ENCODE assay signal across 8 cellular contexts in the genomic region with DNA sequence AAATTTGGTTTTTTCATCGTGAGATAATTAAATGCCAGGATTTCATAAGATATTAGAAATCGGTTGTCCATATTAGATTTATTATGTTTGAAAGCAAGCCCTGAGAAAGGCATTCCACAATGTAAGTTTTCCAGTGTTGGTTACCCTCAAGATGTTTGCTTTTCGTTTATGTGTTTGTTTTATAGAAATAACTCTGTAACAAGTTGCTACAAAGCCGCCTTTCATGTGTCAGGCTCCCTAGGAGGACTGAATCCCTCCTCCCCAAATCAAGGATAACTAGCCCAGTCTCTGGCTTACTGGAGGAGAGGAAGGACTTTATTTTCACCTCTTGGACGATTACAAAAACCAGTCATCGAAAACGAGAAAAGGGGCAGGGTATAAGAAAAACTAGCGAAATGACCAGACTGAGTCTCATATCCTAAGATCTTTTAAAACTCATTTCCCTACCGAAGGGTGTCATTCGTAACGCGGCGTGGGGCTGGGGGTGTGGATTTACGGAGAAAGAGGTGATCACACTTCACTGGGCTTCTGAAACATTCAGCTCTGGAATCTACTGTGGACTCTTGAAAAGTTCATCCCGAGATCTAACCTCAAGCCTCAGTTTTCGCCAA. TPM values are rescaled to one million over a fixed set of nuclear protein-coding genes. Genes with fewer than 3 reads are reported as not detected.
DNase-seq lines count a peak whose midpoint lies in the region; ATAC-seq and FAIRE-seq lines count a peak whose summit lies in the region.

No MANE protein-coding gene starts in this region.

- H3K4me1 Mint-ChIP-seq in activated CD4-positive, alpha-beta memory T cell treated with anti-CD3 and anti-CD28 coated beads, Interleukin-2, amount 10 ng/mL, durations not matched to agents 7 days and 5 days = peaks cover 49% of the 10 kb centered on the region

- no peaks in the 10 kb centered on the region for H3K9me3 Mint-ChIP-seq in activated CD4-positive, alpha-beta memory T cell treated with anti-CD3 and anti-CD28 coated beads, Interleukin-2, amount 10 ng/mL, durations not matched to agents 7 days and 5 days

- H3K27me3 ChIP-seq in right cardiac atrium (ENCODE audit: control insufficient read depth, insufficient read depth) (no peaks in the 10 kb centered on the region), small intestine (ENCODE audit: control insufficient read depth in 2 of 2, insufficient read depth in 2 of 2, low read length in 2 of 2) (no peaks in the 10 kb centered on the region)

- ATAC-seq in activated CD4-positive, CD25-positive, alpha-beta regulatory T cell treated with anti-CD3 and anti-CD28 coated beads, Interleukin-2, amount 50 U/mL, for 24 hours = peak; percentile 25 to 27
- ATAC-seq in HG02938 (IDR thresholded peaks at IDR 0.05; ENCODE audit: unreplicated experiment) = peak; percentile 18
- no peak for ATAC-seq in right cardiac atrium

- peak overlapping the region; percentile 88 for H3K4me3 ChIP-seq in right cardiac atrium (ENCODE audit: low read length)
- H3K4me3 ChIP-seq in small intestine (ENCODE audit: low read depth in 1 of 2, low read length in 2 of 2) = peak overlapping the region; percentile 96

- peaks cover 12% of the 10 kb centered on the region for H3K36me3 Mint-ChIP-seq in activated CD4-positive, alpha-beta memory T cell treated with anti-CD3 and anti-CD28 coated beads, Interleukin-2, amount 10 ng/mL, durations not matched to agents 7 days and 5 days (ENCODE audit: low read depth)

- peak overlapping the region; percentile 89 for H3K27ac Mint-ChIP-seq in activated CD4-positive, alpha-beta memory T cell treated with anti-CD3 and anti-CD28 coated beads, Interleukin-2, amount 10 ng/mL, durations not matched to agents 7 days and 5 days

- H3K4me1 ChIP-seq in right cardiac atrium (ENCODE audit: control insufficient read depth, insufficient read depth, low read length) (no peaks in the 10 kb centered on the region), small intestine (ENCODE audit: control insufficient read depth in 2 of 2, insufficient read depth in 1 of 2, low read depth in 1 of 2, low read length in 1 of 2) (no peaks in the 10 kb centered on the region)

- FAIRE-seq in small intestine (lab: Jason Lieb, UNC) = no peak

- no peaks in the 10 kb centered on the region for H3K9me3 ChIP-seq in right cardiac atrium (ENCODE audit: control insufficient read depth, low read length)
- no peaks in the 10 kb centered on the region for H3K9me3 ChIP-seq in small intestine (ENCODE audit: control insufficient read depth, low read depth)

- DNase-seq in activated CD4-positive, CD25-positive, alpha-beta regulatory T cell (lab: John Stamatoyannopoulos, UW) = no peak
- no peak for DNase-seq in activated CD4-positive, alpha-beta memory T cell treated with anti-CD3 and anti-CD28 coated beads, Interleukin-2, amount 10 ng/mL, durations not matched to agents 7 days and 5 days
- no peak for DNase-seq in right cardiac atrium
- DNase-seq in small intestine = no peak
- no peak for DNase-seq in SIG-M5 (lab: John Stamatoyannopoulos, UW)
- DNase-seq in NCI-H187 treated with DMSO at 0.1 percent for 48 hours (lab: John Stamatoyannopoulos, UW) = no peak

- CTCF ChIA-PET in activated CD4-positive, alpha-beta memory T cell treated with anti-CD3 and anti-CD28 coated beads, Interleukin-2, amount 10 ng/mL, durations not matched to agents 7 days and 5 days (lab: Charles Lee) = interaction anchor here (2.3 kb wide), 1 partner anchor 24 kb away, joined by 6 read pairs; no protein-coding TSS in a partner anchor

- POLR2A ChIA-PET in activated CD4-positive, alpha-beta memory T cell treated with anti-CD3 and anti-CD28 coated beads, Interleukin-2, amount 10 ng/mL, durations not matched to agents 7 days and 5 days (lab: Charles Lee) = interaction anchor here (1.1 to 3.0 kb wide), 8 partner anchors 15 to 522 kb away, joined by 3 to 30 read pairs (median 7); a partner anchor contains a TSS

- 2% methylated on average over 16 of the region's 16 CpGs for WGBS in right cardiac atrium
- WGBS in small intestine, 3 donors = 1% methylated on average over 16 of the region's 16 CpGs

- no peaks in the 10 kb centered on the region for H3K27me3 Mint-ChIP-seq in activated CD4-positive, alpha-beta memory T cell treated with anti-CD3 and anti-CD28 coated beads, Interleukin-2, amount 10 ng/mL, durations not matched to agents 7 days and 5 days

- peak overlapping the region; percentile 96 for H3K4me3 Mint-ChIP-seq in activated CD4-positive, alpha-beta memory T cell treated with anti-CD3 and anti-CD28 coated beads, Interleukin-2, amount 10 ng/mL, durations not matched to agents 7 days and 5 days

- H3K27ac ChIP-seq in right cardiac atrium (ENCODE audit: low read length) = peak overlapping the region; percentile 25
- peak overlapping the region; percentile 95 to 98 for H3K27ac ChIP-seq in small intestine (ENCODE audit: low read depth in 1 of 2, low read length in 1 of 2)

- peaks cover 0 to 4% of the 10 kb centered on the region in 2 donors for H3K36me3 ChIP-seq in small intestine (ENCODE audit: control insufficient read depth in 2 of 2, insufficient read depth in 2 of 2, low read length in 2 of 2)

- intact Hi-C loops in right cardiac atrium (cut with DNase I) = no loop called here

RNA-seq across cellular contexts. Expression of a gene that starts 1.0 kb away (rescaled TPM):
- 10 to 100 TPM; 20.3 to 20.6 TPM for total RNA-seq in activated CD4-positive, alpha-beta memory T cell treated with anti-CD3 and anti-CD28 coated beads, Interleukin-2, amount 10 ng/mL, durations not matched to agents 7 days and 5 days
- total RNA-seq in right cardiac atrium = 10 to 100 TPM; 19.8 to 23.8 (median 21.5) TPM
- polyA plus RNA-seq in right cardiac atrium = 12.4 TPM
- polyA plus RNA-seq in small intestine = 10 to 100 TPM; 10.3 to 12.3 (median 11.9) TPM

RNA-seq across cellular contexts. Expression of a gene that starts 1.6 kb away (rescaled TPM):
- 1 to 10 TPM; 7.3 to 7.5 TPM for total RNA-seq in activated CD4-positive, alpha-beta memory T cell treated with anti-CD3 and anti-CD28 coated beads, Interleukin-2, amount 10 ng/mL, durations not matched to agents 7 days and 5 days
- total RNA-seq in right cardiac atrium = 1 to 10 TPM; 3.4 to 4.6 (median 3.8) TPM
- polyA plus RNA-seq in right cardiac atrium (2.9 TPM), small intestine (10 to 100 TPM in 1 of 3 donors, 1 to 10 TPM in 2; 4.6 to 12.7 (median 5.9) TPM)

RNA-seq across cellular contexts. Expression of a gene that starts 49.2 kb away (rescaled TPM):
- total RNA-seq in activated CD4-positive, alpha-beta memory T cell treated with anti-CD3 and anti-CD28 coated beads, Interleukin-2, amount 10 ng/mL, durations not matched to agents 7 days and 5 days = 10 to 100 TPM in 1 of 2 experiments, 1 to 10 TPM in 1; 9.9 to 10.8 TPM
- total RNA-seq in right cardiac atrium = 1 to 10 TPM; 5.1 to 6.4 (median 6.1) TPM
- polyA plus RNA-seq in right cardiac atrium (3.4 TPM), small intestine (1 to 10 TPM; 1.9 to 5.3 (median 4.7) TPM)

Comparison
In these comparisons a context has a peak if more than half of its experiments do, and no peak if none do; other contexts are left out.
1. ATAC-seq: peak in activated CD4-positive, CD25-positive, alpha-beta regulatory T cell treated with anti-CD3 and anti-CD28 coated beads, Interleukin-2, amount 50 U/mL, for 24 hours (2 of 2) and HG02938 (single experiment); none in right cardiac atrium (0 of 2).